In genomic region chr3:139388077-139388476, GRCh38 we compare ENCODE assay signal across 1 cellular context.
TF ChIP-seq lines count a peak whose summit lies in the region.

No MANE protein-coding gene starts in this region.

TF ChIP-seq in IMR-90, 13 proteins besides CTCF, POLR2A, EP300 and RAD21:
- TF ChIP-seq ELK1 (IDR thresholded peaks at IDR 0.05; ENCODE audit: borderline replicate concordance, low read depth, low read length) (no peak), MAFK (IDR thresholded peaks at IDR 0.05; ENCODE audit: low read depth, low read length) (no peak), MAZ (IDR thresholded peaks at IDR 0.05; ENCODE audit: borderline replicate concordance, low read depth, low read length) (no peak), RFX5 (IDR thresholded peaks at IDR 0.05; ENCODE audit: low read depth, low read length) (no peak), CEBPB (IDR thresholded peaks at IDR 0.05; ENCODE audit: low read depth, low read length) (no peak), BHLHE40 (IDR thresholded peaks at IDR 0.05; ENCODE audit: low read depth, low read length) (no peak), MXI1 (IDR thresholded peaks at IDR 0.05; ENCODE audit: borderline replicate concordance, low read depth, low read length) (no peak), RCOR1 (IDR thresholded peaks at IDR 0.05; ENCODE audit: insufficient replicate concordance, low read length) (no peak), NFE2L2 (IDR thresholded peaks at IDR 0.05; ENCODE audit: low read depth, low read length) (no peak), SMC3 (IDR thresholded peaks at IDR 0.05; ENCODE audit: low read depth, low read length) (no peak), CHD1 (IDR thresholded peaks at IDR 0.05; ENCODE audit: low read depth, low read length) (no peak), FOS (IDR thresholded peaks at IDR 0.05; ENCODE audit: low read depth, low read length) (no peak), USF2 (IDR thresholded peaks at IDR 0.05; ENCODE audit: low read depth, low read length) (no peak)
